ENCODE assay signal across 16 cellular contexts in genomic region chr13:67186985-67187569, GRCh38.
"Had no signal": no experiment of that assay in that cellular context is flagged by ENCODE, and none has a peak within 500 bp of the region (broad histone marks: within the 10 kb centered on the region; RNA-seq: fewer than 3 reads in every experiment).

No MANE protein-coding gene starts in this region.

- DNase-seq: activated CD4-positive, alpha-beta T cell treated with anti-CD3 and anti-CD28 coated beads, Interleukin-2, amount 50 U/mL, for 48 hours; activated naive CD4-positive, alpha-beta T cell treated with anti-CD3 and anti-CD28 coated beads for 36 hours; dermis blood vessel endothelial cell; erythroblast; hippocampal formation; kidney glomerular epithelial cell; left ventricle myocardium superior; sigmoid colon; stimulated activated CD4-positive, alpha-beta T cell treated with anti-CD3 and anti-CD28 coated beads, Interleukin-12 subunit alpha, Interleukin-12 subunit beta, amount 100 ng/mL, for 4 hours; stimulated activated CD4-positive, alpha-beta T cell treated with anti-CD3 and anti-CD28 coated beads, Interleukin-2, amount 100 ng/mL, for 24 hours; T-helper 9 cell had no signal

- H3K4me3 Mint-ChIP-seq: activated naive CD4-positive, alpha-beta T cell treated with anti-CD3 and anti-CD28 coated beads for 36 hours; activated T-helper 17 cell treated with anti-CD3 and anti-CD28 coated beads, Interleukin-2, amount 50 U/mL, for 72 hours; memory B cell; nephron had no signal

- H3K27ac ChIP-seq: ascending aorta, gastroesophageal sphincter, sigmoid colon had no signal

- H3K4me1 ChIP-seq: ascending aorta, gastroesophageal sphincter, sigmoid colon had no signal

- H3K27me3 Mint-ChIP-seq: memory B cell had no signal

- H3K27me3 ChIP-seq: ascending aorta, gastroesophageal sphincter, sigmoid colon had no signal

- H3K36me3 ChIP-seq: ascending aorta, gastroesophageal sphincter, sigmoid colon had no signal

- H3K9me3 ChIP-seq: ascending aorta, gastroesophageal sphincter, sigmoid colon had no signal

- H3K4me1 Mint-ChIP-seq: activated T-helper 17 cell treated with anti-CD3 and anti-CD28 coated beads, Interleukin-2, amount 50 U/mL, for 72 hours; memory B cell; nephron had no signal

- H3K4me3 ChIP-seq: ascending aorta, gastroesophageal sphincter, sigmoid colon had no signal

- ATAC-seq: activated T-helper 17 cell treated with anti-CD3 and anti-CD28 coated beads, Interleukin-2, amount 50 U/mL, for 72 hours; gastroesophageal sphincter; left ventricle myocardium superior had no signal

- H3K36me3 Mint-ChIP-seq: memory B cell had no signal

- H3K27ac Mint-ChIP-seq: activated naive CD4-positive, alpha-beta T cell treated with anti-CD3 and anti-CD28 coated beads for 36 hours; activated T-helper 17 cell treated with anti-CD3 and anti-CD28 coated beads, Interleukin-2, amount 50 U/mL, for 72 hours; memory B cell had no signal

- H3K9me3 Mint-ChIP-seq: activated naive CD4-positive, alpha-beta T cell treated with anti-CD3 and anti-CD28 coated beads for 36 hours; activated T-helper 17 cell treated with anti-CD3 and anti-CD28 coated beads, Interleukin-2, amount 50 U/mL, for 72 hours; memory B cell; nephron had no signal
